ENCODE assay signal across 1 cellular context in the genomic region with DNA sequence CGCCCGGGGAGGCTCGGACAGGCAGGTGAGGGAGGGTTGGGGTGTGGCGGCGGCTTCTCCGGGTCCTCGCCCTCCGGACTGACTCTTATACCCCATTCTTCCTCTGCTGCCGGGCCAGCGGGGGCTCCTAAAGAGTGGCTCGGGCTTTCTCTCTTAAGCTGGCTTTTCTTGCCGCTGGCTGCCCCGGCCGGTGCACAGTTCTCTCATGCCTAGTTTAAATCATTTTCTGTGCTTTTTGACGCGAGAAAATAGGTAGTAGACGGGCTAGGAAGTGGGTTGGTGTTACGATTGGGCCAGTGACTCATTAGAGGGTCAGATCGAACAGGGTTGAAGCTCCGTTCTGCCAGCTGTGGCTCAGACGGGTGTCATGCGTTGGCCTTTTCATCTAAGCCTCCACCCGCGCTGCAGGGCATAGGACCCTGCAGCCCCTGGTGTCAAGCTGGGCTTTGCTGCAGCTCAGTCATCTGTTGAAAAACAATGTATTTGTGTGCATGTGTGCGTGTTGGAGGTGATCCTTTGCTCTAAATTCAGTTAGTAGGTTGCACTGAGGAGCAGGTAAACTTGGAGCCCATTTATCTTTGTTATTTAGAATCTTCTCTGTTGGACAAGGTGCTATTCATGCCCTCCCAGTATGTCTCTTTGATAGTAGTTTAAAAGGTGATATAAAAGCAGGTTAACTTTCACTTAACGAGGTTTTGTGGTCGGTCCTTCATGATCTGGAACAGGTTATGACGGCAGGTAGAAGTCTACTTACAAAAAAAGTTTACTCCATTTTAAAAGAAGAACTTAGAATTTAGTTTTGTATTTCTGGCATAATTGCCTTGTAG.
TF ChIP-seq lines count a peak whose summit lies in the region.

No MANE protein-coding gene starts in this region.

TF ChIP-seq in GM12878, 131 proteins besides CTCF, POLR2A, EP300 and RAD21 (continued from another document):
- TF ChIP-seq NKRF (conservative IDR thresholded peaks at IDR 0.05) (peak; percentile 2; the same call in 1 of the 2 replicates), MXI1 (IDR thresholded peaks at IDR 0.05; ENCODE audit: low read depth, low read length) (0 out of 2 replicates have a peak, but pooled peaks have one; percentile 38), SREBF1 (IDR thresholded peaks at IDR 0.05; ENCODE audit: low read length) (no peak), STAT3 (IDR thresholded peaks at IDR 0.05; ENCODE audit: low read depth, low read length) (no peak), ATF7 (IDR thresholded peaks at IDR 0.05; ENCODE audit: low read depth) (no peak), RB1 (IDR thresholded peaks at IDR 0.05; ENCODE audit: borderline replicate concordance) (no peak), SP1 (IDR thresholded peaks at IDR 0.05; ENCODE audit: low read depth, low read length) (no peak), CBX5 (IDR thresholded peaks at IDR 0.05; ENCODE audit: low read depth) (no peak), NFYA (IDR thresholded peaks at IDR 0.05; ENCODE audit: borderline replicate concordance, low read depth, low read length) (no peak), EGR1 (IDR thresholded peaks at IDR 0.05; ENCODE audit: borderline replicate concordance in 1 of 2, low read depth in 2 of 2, low read length in 2 of 2) (no peak), STAT1 (conservative IDR thresholded peaks at IDR 0.05) (0 out of 2 replicates have a peak, but pooled peaks have one; percentile 21), BACH1 (IDR thresholded peaks at IDR 0.05; ENCODE audit: borderline replicate concordance) (no peak), HDAC6 (IDR thresholded peaks at IDR 0.05; ENCODE audit: unreplicated experiment) (no peak), CHD4 (IDR thresholded peaks at IDR 0.05) (no peak), TARDBP (IDR thresholded peaks at IDR 0.05; ENCODE audit: borderline replicate concordance) (no peak), LARP7 (IDR thresholded peaks at IDR 0.05) (no peak), SIX5 (IDR thresholded peaks at IDR 0.05; ENCODE audit: low read depth, low read length, severe bottlenecking) (no peak), BCL11A (IDR thresholded peaks at IDR 0.05; ENCODE audit: low read depth, low read length) (no peak), SIN3A (IDR thresholded peaks at IDR 0.05; ENCODE audit: low read depth, low read length) (peak; percentile 51; the same call in 1 of the 2 replicates), ATF2 (IDR thresholded peaks at IDR 0.05; ENCODE audit: low read length) (no peak), NR2C1 (IDR thresholded peaks at IDR 0.05) (no peak)
TF ChIP-seq in GM12878: peak in this region for 5.
